Comparison of ENCODE assay signal across 2 cellular contexts in genomic region chr15:65038428-65038827, GRCh38.
TF ChIP-seq lines count a peak whose summit lies in the region.

No MANE protein-coding gene starts in this region.

TF ChIP-seq in K562, 482 proteins besides CTCF, POLR2A, EP300 and RAD21:
- 0 out of 2 replicates have a peak, but pooled peaks have one; percentile 25 for TF ChIP-seq BCOR (IDR thresholded peaks at IDR 0.05)
- TF ChIP-seq PTTG1 (tag; IDR thresholded peaks at IDR 0.05; ENCODE audit: low read depth): no peak
- TF ChIP-seq ZNF121 (CRISPR knock-in tag; conservative IDR thresholded peaks at IDR 0.05): peak; percentile 69
- no peak for TF ChIP-seq HDGF (IDR thresholded peaks at IDR 0.05)
TF ChIP-seq in K562: peak in this region for 2.

TF ChIP-seq in H1, 55 proteins besides CTCF, POLR2A, EP300 and RAD21:
- TF ChIP-seq KDM1A (IDR thresholded peaks at IDR 0.05; ENCODE audit: borderline replicate concordance, low read length): 0 out of 2 replicates have a peak, but pooled peaks have one; percentile 34
- TF ChIP-seq HDAC6 (IDR thresholded peaks at IDR 0.05; ENCODE audit: low read depth, low read length): no peak
